ENCODE assay signal across 8 cellular contexts in genomic region chr14:102187044-102187443, GRCh38. TPM values are rescaled to one million over a fixed set of nuclear protein-coding genes. Genes with fewer than 3 reads are reported as not detected.
DNase-seq lines count a peak whose midpoint lies in the region; ATAC-seq, FAIRE-seq and TF ChIP-seq lines count a peak whose summit lies in the region.

No MANE protein-coding gene starts in this region.

- intact Hi-C loops in naive thymus-derived CD4-positive, alpha-beta T cell (cut with micrococcal nuclease), result no loop called here

- H3K9me3 Mint-ChIP-seq in naive thymus-derived CD4-positive, alpha-beta T cell, result no peaks in the 10 kb centered on the region

- H3K4me1 Mint-ChIP-seq in T-helper 17 cell, result peaks cover 36% of the 10 kb centered on the region
- H3K4me1 Mint-ChIP-seq in naive thymus-derived CD4-positive, alpha-beta T cell, result peaks cover 39 to 76% (median 67%) of the 10 kb centered on the region in 7 donors

- H3K27me3 ChIP-seq in small intestine (ENCODE audit: control insufficient read depth in 2 of 2, insufficient read depth in 2 of 2, low read length in 2 of 2), result no peaks in the 10 kb centered on the region
- H3K27me3 ChIP-seq in naive thymus-derived CD4-positive, alpha-beta T cell (ENCODE audit: control insufficient read depth in 2 of 2, insufficient read depth in 2 of 2, low read length in 2 of 2), result no peaks in the 10 kb centered on the region

- no peaks in the 10 kb centered on the region for H3K36me3 ChIP-seq in small intestine (ENCODE audit: control insufficient read depth in 2 of 2, insufficient read depth in 2 of 2, low read length in 2 of 2)
- H3K36me3 ChIP-seq in naive thymus-derived CD4-positive, alpha-beta T cell (ENCODE audit: control insufficient read depth in 2 of 3, insufficient read depth in 3 of 3, low read length in 3 of 3), result no peaks in the 10 kb centered on the region

- POLR2A ChIA-PET in naive thymus-derived CD4-positive, alpha-beta T cell (lab: Charles Lee), result no interaction called here

- no peak for TF ChIP-seq CTCF in fibroblast of the aortic adventitia (IDR thresholded peaks at IDR 0.05; ENCODE audit: insufficient read depth, low read length)

- no peaks in the 10 kb centered on the region for H3K27me3 Mint-ChIP-seq in T-helper 17 cell
- no peaks in the 10 kb centered on the region for H3K27me3 Mint-ChIP-seq in naive thymus-derived CD4-positive, alpha-beta T cell

- H3K4me3 ChIP-seq in fibroblast of the aortic adventitia (ENCODE audit: low read depth, low read length) (no peak overlapping the region), small intestine (ENCODE audit: low read depth in 1 of 2, low read length in 2 of 2) (no peak overlapping the region)
- H3K4me3 ChIP-seq in naive thymus-derived CD4-positive, alpha-beta T cell (ENCODE audit: low read length), result no peak overlapping the region

- 34 to 62% (median 48%) methylated on average over 3 of the region's 3 CpGs for WGBS in small intestine, 3 donors

- H3K27ac ChIP-seq in small intestine (ENCODE audit: low read depth in 1 of 2, low read length in 1 of 2), result peak overlapping the region in 1 of 2 donors; percentile 14
- H3K27ac ChIP-seq in naive thymus-derived CD4-positive, alpha-beta T cell (ENCODE audit: low read depth, low read length), result no peak overlapping the region

- peaks cover 3 to 10% of the 10 kb centered on the region in 2 donors for H3K4me1 ChIP-seq in small intestine (ENCODE audit: control insufficient read depth in 2 of 2, insufficient read depth in 1 of 2, low read depth in 1 of 2, low read length in 1 of 2)
- H3K4me1 ChIP-seq in naive thymus-derived CD4-positive, alpha-beta T cell (ENCODE audit: control insufficient read depth in 2 of 2, insufficient read depth in 2 of 2, low read length in 2 of 2), result no peaks in the 10 kb centered on the region

- H3K36me3 Mint-ChIP-seq in T-helper 17 cell (ENCODE audit: low read depth), result no peaks in the 10 kb centered on the region
- H3K36me3 Mint-ChIP-seq in naive thymus-derived CD4-positive, alpha-beta T cell, result no peaks in the 10 kb centered on the region

- DNase-seq in H4 (ENCODE audit: low spot score) (peak; percentile 62), T-helper 17 cell (no peak), fibroblast of the aortic adventitia (ENCODE audit: low read depth) (peak; percentile 88), small intestine (peak; percentile 37), globus pallidus (ENCODE audit: low spot score) (no peak)
- no peak for DNase-seq in naive thymus-derived CD4-positive, alpha-beta T cell

- CTCF ChIA-PET in naive thymus-derived CD4-positive, alpha-beta T cell (lab: Charles Lee), result no interaction called here

- ATAC-seq in T-helper 17 cell (no peak), GM21390 (IDR thresholded peaks at IDR 0.05; ENCODE audit: unreplicated experiment) (no peak), GM18511 (IDR thresholded peaks at IDR 0.05; ENCODE audit: unreplicated experiment) (no peak)
- ATAC-seq in naive thymus-derived CD4-positive, alpha-beta T cell, result no peak

- H3K9me3 ChIP-seq in T-helper 17 cell (ENCODE audit: control insufficient read depth, low read length, poor library complexity, severe bottlenecking) (no peaks in the 10 kb centered on the region), small intestine (ENCODE audit: control insufficient read depth, low read depth) (no peaks in the 10 kb centered on the region)
- H3K9me3 ChIP-seq in naive thymus-derived CD4-positive, alpha-beta T cell (ENCODE audit: control insufficient read depth in 2 of 3, low read length in 3 of 3), result no peaks in the 10 kb centered on the region

- peak overlapping the region; percentile 34 for H3K27ac Mint-ChIP-seq in T-helper 17 cell
- H3K27ac Mint-ChIP-seq in naive thymus-derived CD4-positive, alpha-beta T cell, result no peak overlapping the region

- no peak overlapping the region for H3K4me3 Mint-ChIP-seq in T-helper 17 cell
- no peak overlapping the region for H3K4me3 Mint-ChIP-seq in naive thymus-derived CD4-positive, alpha-beta T cell

- no peak for FAIRE-seq in small intestine (lab: Jason Lieb, UNC)

RNA-seq across cellular contexts. Expression of gene WDR20, which starts 47.3 kb away (rescaled TPM):
- total RNA-seq in H4 (2014; rRNA removed; shearing (Covaris generic)), result 10.7 and 20.3 TPM in 2 replicates
- total RNA-seq in T-helper 17 cell (10 to 100 TPM; 45.1 to 50.7 TPM), fibroblast of the aortic adventitia (ENCODE audit: low replicate concordance) (12.9 and 14.6 TPM in 2 replicates)
- polyA plus RNA-seq in small intestine, result 10 to 100 TPM; 14.6 to 33.1 (median 23.0) TPM
- 10 to 100 TPM; 33.1 to 67.8 (median 47.5) TPM for total RNA-seq in naive thymus-derived CD4-positive, alpha-beta T cell
- polyA plus RNA-seq in naive thymus-derived CD4-positive, alpha-beta T cell, result 10 to 100 TPM in 1 of 2 donors, 1 to 10 TPM in 1; 9.1 to 15.8 TPM

Comparison
In these comparisons a context has a peak if more than half of its experiments do, and no peak if none do; other contexts are left out.
1. DNase-seq: peak in H4 (single experiment), fibroblast of the aortic adventitia (single experiment) and small intestine (single experiment); none in T-helper 17 cell (0 of 3), globus pallidus (single experiment) and naive thymus-derived CD4-positive, alpha-beta T cell (0 of 9).